Comparison of ENCODE assay signal across 10 cellular contexts in genomic region chr15:40308844-40309189, GRCh38. TPM values are rescaled to one million over a fixed set of nuclear protein-coding genes. Genes with fewer than 3 reads are reported as not detected.
DNase-seq lines count a peak whose midpoint lies in the region; ATAC-seq and TF ChIP-seq lines count a peak whose summit lies in the region.
"Had no signal": no experiment of that assay in that cellular context is flagged by ENCODE, and none has a peak within 500 bp of the region (broad histone marks: within the 10 kb centered on the region; RNA-seq: fewer than 3 reads in every experiment).

No MANE protein-coding gene starts in this region.

- H3K4me3 Mint-ChIP-seq in GM23338 (no peak overlapping the region; the same call in 2 of the 3 replicates), MCF 10A (ENCODE audit: unreplicated experiment) (no peak overlapping the region), type B pancreatic cell (no peak overlapping the region)

- H3K36me3 Mint-ChIP-seq in GM23338 (ENCODE audit: low read depth) (no peaks in the 10 kb centered on the region), MCF 10A (ENCODE audit: insufficient read depth, unreplicated experiment) (no peaks in the 10 kb centered on the region), type B pancreatic cell (no peaks in the 10 kb centered on the region)

- H3K36me3 ChIP-seq in GM23338 (ENCODE audit: insufficient read depth) = no peaks in the 10 kb centered on the region
- H3K36me3 ChIP-seq in WERI-Rb-1 = no peaks in the 10 kb centered on the region
- no peaks in the 10 kb centered on the region for H3K36me3 ChIP-seq in right lobe of liver

- CTCF ChIA-PET in MCF 10A (lab: Yijun Ruan, JAX) = interaction anchor here (1.1 to 13.6 kb wide), 5 partner anchors 12 to 113 kb away, joined by 3 to 137 read pairs (median 28); no protein-coding TSS in a partner anchor

- no peaks in the 10 kb centered on the region for H3K9me2 ChIP-seq in GM23338 (ENCODE audit: insufficient read depth)

- H3K9me3 ChIP-seq in WERI-Rb-1 (ENCODE audit: severe bottlenecking) (no peaks in the 10 kb centered on the region), right lobe of liver (no peaks in the 10 kb centered on the region)

- 0 out of 2 replicates have a peak, but pooled peaks cover 5% of the 10 kb centered on the region for H3F3A ChIP-seq in GM23338 (replicated peaks; ENCODE audit: low read depth)

- intact Hi-C loops in right lobe of liver (cut with DNase I) (no loop called here), MCF 10A (cut with micrococcal nuclease) (no loop called here)

- TF ChIP-seq CTCF in GM23338 (conservative IDR thresholded peaks at IDR 0.05; ENCODE audit: low read depth in 2 of 2) = no peak
- no peak for TF ChIP-seq CTCF in WERI-Rb-1 (IDR thresholded peaks at IDR 0.05; ENCODE audit: low read depth, low read length)
- TF ChIP-seq CTCF in right lobe of liver (IDR thresholded peaks at IDR 0.05) = no peak
- TF ChIP-seq CTCF in MCF 10A (IDR thresholded peaks at IDR 0.05; ENCODE audit: unreplicated experiment) = no peak
- no peak for TF ChIP-seq CTCF in type B pancreatic cell (conservative IDR thresholded peaks at IDR 0.05)

- no peak for TF ChIP-seq POLR2A in right lobe of liver (IDR thresholded peaks at IDR 0.05)

- WGBS in right lobe of liver (ENCODE audit: insufficient coverage, low coverage, low lambda C conversion rate, missing lambda C conversion rate) = 0% methylated on average over 1 of the region's 7 CpGs

- H3K4me2 ChIP-seq in GM23338 = peak overlapping the region; percentile 73

- peaks cover 31% of the 10 kb centered on the region for H3K4me1 Mint-ChIP-seq in GM23338
- peaks cover 7% of the 10 kb centered on the region for H3K4me1 Mint-ChIP-seq in MCF 10A (ENCODE audit: insufficient read depth, unreplicated experiment)
- H3K4me1 Mint-ChIP-seq in type B pancreatic cell (ENCODE audit: unreplicated experiment) = peaks cover 22% of the 10 kb centered on the region

- no TSS peak for BruUV-seq in MCF 10A (replicated peaks; lab: Mats Ljungman, UMichigan)

- H3K4me1 ChIP-seq in GM23338 (ENCODE audit: insufficient read depth) (peaks cover 29% of the 10 kb centered on the region), right lobe of liver (no peaks in the 10 kb centered on the region)

- no peaks in the 10 kb centered on the region for H4K20me1 ChIP-seq in GM23338 (replicated peaks; ENCODE audit: insufficient read depth)

- H3K27ac ChIP-seq in GM23338 (ENCODE audit: low read depth) = no peak overlapping the region
- H3K27ac ChIP-seq in WERI-Rb-1 = peak overlapping the region; percentile 90
- H3K27ac ChIP-seq in right lobe of liver = peak overlapping the region in 1 of 3 donors; percentile 67

- no peaks in the 10 kb centered on the region for H3K79me2 ChIP-seq in GM23338 (replicated peaks; ENCODE audit: insufficient read depth)

- no peak overlapping the region for H2AFZ ChIP-seq in GM23338

- H3K9me3 Mint-ChIP-seq in GM23338 (no peaks in the 10 kb centered on the region; the same call in 2 of the 3 replicates), MCF 10A (ENCODE audit: unreplicated experiment) (no peaks in the 10 kb centered on the region), type B pancreatic cell (no peaks in the 10 kb centered on the region)

- H3K27me3 Mint-ChIP-seq in GM23338 (ENCODE audit: insufficient read depth, low read depth, poor library complexity) (peaks cover 15% of the 10 kb centered on the region), MCF 10A (ENCODE audit: insufficient read depth, unreplicated experiment) (peaks cover 11% of the 10 kb centered on the region), type B pancreatic cell (peaks cover 38% of the 10 kb centered on the region)

- H3K4me3 ChIP-seq in GM23338 = no peak overlapping the region; the same call in 1 of the 2 replicates
- no peak overlapping the region for H3K4me3 ChIP-seq in WERI-Rb-1 (ENCODE audit: low read depth, low read length)
- peak overlapping the region in 1 of 3 donors; percentile 29 for H3K4me3 ChIP-seq in right lobe of liver

- no peak overlapping the region for H3K27ac Mint-ChIP-seq in GM23338
- no peak overlapping the region for H3K27ac Mint-ChIP-seq in MCF 10A (ENCODE audit: low read depth, unreplicated experiment)
- H3K27ac Mint-ChIP-seq in type B pancreatic cell = no peak overlapping the region

- DNase-seq in CD1c-positive myeloid dendritic cell (ENCODE audit: extremely low spot score) = peak; percentile 73
- peak; percentile 39 for DNase-seq in GM23338 (ENCODE audit: low spot score)
- DNase-seq in WERI-Rb-1 = peak; percentile 70
- DNase-seq in right lobe of liver = peak; percentile 51 to 78 (median 65)
- no peak for DNase-seq in AG08395 (ENCODE audit: low spot score)
- no peak for DNase-seq in MCF 10A (ENCODE audit: unreplicated experiment)
- DNase-seq in type B pancreatic cell (ENCODE audit: extremely low spot score, unreplicated experiment) = no peak
- DNase-seq: KG1 had no signal

- POLR2A ChIA-PET in MCF 10A (lab: Yijun Ruan, JAX) = no interaction called here

- peaks cover 3% of the 10 kb centered on the region; the same call in 1 of the 2 replicates for H3K27me3 ChIP-seq in GM23338 (ENCODE audit: insufficient read depth)
- H3K27me3 ChIP-seq in WERI-Rb-1 (ENCODE audit: insufficient read depth, low read depth, severe bottlenecking) = no peaks in the 10 kb centered on the region
- H3K27me3 ChIP-seq in right lobe of liver = no peaks in the 10 kb centered on the region

- peak; percentile 29 for ATAC-seq in GM23338
- peak; percentile 54 to 65 (median 59) for ATAC-seq in right lobe of liver
- no peak for ATAC-seq in HG02763 (IDR thresholded peaks at IDR 0.05; ENCODE audit: unreplicated experiment)

TF ChIP-seq in GM23338, 12 proteins besides CTCF, POLR2A, EP300 and RAD21:
- TF ChIP-seq ZNF331 (CRISPR knock-in tag; IDR thresholded peaks at IDR 0.05; ENCODE audit: low read depth) (no peak), EZH2phosphoT487 (IDR thresholded peaks at IDR 0.05; ENCODE audit: unreplicated experiment) (no peak), JUNB (IDR thresholded peaks at IDR 0.05; ENCODE audit: unreplicated experiment) (no peak), REST (IDR thresholded peaks at IDR 0.05; ENCODE audit: unreplicated experiment) (no peak), ZNF114 (CRISPR knock-in tag; IDR thresholded peaks at IDR 0.05) (no peak), NANOG (IDR thresholded peaks at IDR 0.05; ENCODE audit: borderline replicate concordance) (no peak), POLR2AphosphoS5 (IDR thresholded peaks at IDR 0.05; ENCODE audit: low read depth) (no peak)

RNA-seq across cellular contexts. Expression of gene PLCB2, which starts 1.1 kb away (rescaled TPM):
- total RNA-seq in GM23338 (2014; rRNA removed; shearing (Covaris generic)) = 8.5 and 13.8 TPM in 2 replicates
- polyA plus RNA-seq in GM23338 (2016; fragmentation: Nextera tagmentation; extraction: Ambion mirVana) = 7.5 and 9.5 TPM in 2 replicates
- total RNA-seq in right lobe of liver = 10 to 100 TPM in 2 of 6 experiments, 1 to 10 TPM in 4; 5.0 to 18.0 (median 7.2) TPM
- 0.15 and 0.84 TPM in 2 replicates for total RNA-seq in MCF 10A (2022)
- 0.71 and 5.8 TPM in 2 replicates for total RNA-seq in type B pancreatic cell (ENCODE audit: low replicate concordance)

RNA-seq across cellular contexts. Expression of gene INAFM2, which starts 14.7 kb away (rescaled TPM):
- total RNA-seq in GM23338 (2014; rRNA removed; shearing (Covaris generic)) = 32.7 and 33.0 TPM in 2 replicates
- 18.1 and 20.0 TPM in 2 replicates for polyA plus RNA-seq in GM23338 (2016; fragmentation: Nextera tagmentation; extraction: Ambion mirVana)
- total RNA-seq in right lobe of liver = 1 to 10 TPM; 4.6 to 8.7 (median 5.8) TPM
- 14.9 and 15.7 TPM in 2 replicates for total RNA-seq in MCF 10A (2022)
- total RNA-seq in type B pancreatic cell (ENCODE audit: low replicate concordance) = 12.3 and 23.6 TPM in 2 replicates

RNA-seq across cellular contexts. Expression of gene ANKRD63, which starts 26.0 kb away (rescaled TPM):
- total RNA-seq in GM23338 (2014; rRNA removed; shearing (Covaris generic)) = 0.59 and 0.74 TPM in 2 replicates
- not detected in 2 replicates for polyA plus RNA-seq in GM23338 (2016; fragmentation: Nextera tagmentation; extraction: Ambion mirVana)
- total RNA-seq in right lobe of liver (under 1 TPM in 1 of 6 experiments, not detected in 5; 0.24 TPM), MCF 10A (2022) (not detected in 2 replicates), type B pancreatic cell (ENCODE audit: low replicate concordance) (0.98 and 1.5 TPM in 2 replicates)

RNA-seq across cellular contexts. Expression of gene CCDC9B, which starts 31.9 kb away (rescaled TPM):
- 0.97 and 1.2 TPM in 2 replicates for total RNA-seq in GM23338 (2014; rRNA removed; shearing (Covaris generic))
- 0.18 and 0.23 TPM in 2 replicates for polyA plus RNA-seq in GM23338 (2016; fragmentation: Nextera tagmentation; extraction: Ambion mirVana)
- total RNA-seq in right lobe of liver (10 to 100 TPM in 1 of 6 experiments, 1 to 10 TPM in 5; 4.2 to 11.9 (median 4.7) TPM), MCF 10A (2022) (36.0 and 45.3 TPM in 2 replicates), type B pancreatic cell (ENCODE audit: low replicate concordance) (1.6 and 2.4 TPM in 2 replicates)

RNA-seq across cellular contexts. Expression of gene PHGR1, which starts 42.0 kb away (rescaled TPM):
- total RNA-seq in GM23338 (2014; rRNA removed; shearing (Covaris generic)) = not detected in 2 replicates
- polyA plus RNA-seq in GM23338 (2016; fragmentation: Nextera tagmentation; extraction: Ambion mirVana) = not detected in 2 replicates
- not detected for total RNA-seq in right lobe of liver
- total RNA-seq in MCF 10A (2022) = not detected in 2 replicates
- 5.6 and 15.8 TPM in 2 replicates for total RNA-seq in type B pancreatic cell (ENCODE audit: low replicate concordance)
- total RNA-seq: temporal lobe had no signal

Comparison
In these comparisons a context has a peak if more than half of its experiments do, and no peak if none do; other contexts are left out.
1. DNase-seq: peak in CD1c-positive myeloid dendritic cell (single experiment), GM23338 (single experiment), WERI-Rb-1 (single experiment) and right lobe of liver (3 of 3); none in AG08395 (single experiment), MCF 10A (single experiment) and type B pancreatic cell (single experiment).